ENCODE assay signal across 9 cellular contexts in the genomic region with DNA sequence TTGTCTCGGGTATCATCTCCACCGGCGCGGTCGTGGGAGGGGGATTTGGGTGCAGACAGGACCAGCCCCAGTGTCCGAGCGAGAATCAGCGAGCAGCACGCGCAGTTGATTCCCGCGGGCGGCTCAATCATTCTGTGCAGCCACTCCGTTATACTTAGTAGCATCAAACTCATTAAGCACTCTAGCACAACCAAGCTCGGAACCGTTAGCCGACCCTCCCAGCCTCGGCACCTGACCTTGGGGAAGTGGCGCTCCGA. TPM values are rescaled to one million over a fixed set of nuclear protein-coding genes. Genes with fewer than 3 reads are reported as not detected.
DNase-seq lines count a peak whose midpoint lies in the region; ATAC-seq and TF ChIP-seq lines count a peak whose summit lies in the region.
"Had no signal": no experiment of that assay in that cellular context is flagged by ENCODE, and none has a peak within 500 bp of the region (broad histone marks: within the 10 kb centered on the region; RNA-seq: fewer than 3 reads in every experiment).

No MANE protein-coding gene starts in this region.

- DNase-seq in H7 (no peak), WTC11 (ENCODE audit: low spot score) (no peak), left cardiac atrium (no peak), sciatic nerve (ENCODE audit: low spot score) (no peak), NCI-H1417 treated with DMSO at 0.1 percent for 48 hours (lab: John Stamatoyannopoulos, UW) (no peak), mucosa of gallbladder (ENCODE audit: low spot score) (no peak), NCI-H446 (lab: John Stamatoyannopoulos, UW) (no peak)

- peak overlapping the region; percentile 94 for H3K4me3 Mint-ChIP-seq in WTC11

- peak overlapping the region in 17 of 21 experiments; percentile 44 to 99 (median 97) for H3K27ac ChIP-seq in skin epidermis

- H3K27me3 ChIP-seq in H7 (ENCODE audit: control insufficient read depth, insufficient read depth, low read length) = no peaks in the 10 kb centered on the region

- intact Hi-C loops in left cardiac atrium (cut with DNase I) (loop anchor here (5.0 kb wide), 2 partner anchors 36 to 46 kb away; no protein-coding TSS in a partner anchor), sciatic nerve (cut with DNase I) (loop anchor here (5.0 kb wide), 1 partner anchor 36 kb away; no protein-coding TSS in a partner anchor)

- peaks cover 19% of the 10 kb centered on the region for H3K36me3 Mint-ChIP-seq in WTC11

- peaks cover 49% of the 10 kb centered on the region for H3K4me1 Mint-ChIP-seq in WTC11

- no peaks in the 10 kb centered on the region for H3K27me3 Mint-ChIP-seq in WTC11 (ENCODE audit: low read depth)

- H3K36me3 ChIP-seq in H7 (replicated peaks; ENCODE audit: control insufficient read depth, insufficient read depth, low read length) = peaks cover 4% of the 10 kb centered on the region

- H3K4me3 ChIP-seq in H7 (ENCODE audit: insufficient read depth, low read depth, low read length) = peak overlapping the region; percentile 94
- H3K4me3 ChIP-seq in skin epidermis = peak overlapping the region; percentile 69 to 99 (median 95)

- no peak for TF ChIP-seq CTCF in WTC11 (IDR thresholded peaks at IDR 0.05)

- H3K27ac Mint-ChIP-seq in WTC11 = peak overlapping the region; percentile 74

- CTCF ChIA-PET in WTC11 (lab: Charles Lee) = interaction anchor here (0.8 to 1.8 kb wide), 3 partner anchors 18 to 63 kb away, joined by 3 to 8 read pairs (median 7); a partner anchor contains a TSS

- POLR2A ChIA-PET in WTC11 (lab: Charles Lee) = interaction anchor here (1.1 to 1.5 kb wide), 2 partner anchors 46 to 63 kb away, joined by 3 to 6 read pairs; a partner anchor contains a TSS

- ATAC-seq in WTC11 (no peak), left cardiac atrium (peak; percentile 8 to 36), sciatic nerve (no peak)

- no peaks in the 10 kb centered on the region for H3K9me3 Mint-ChIP-seq in WTC11

TF ChIP-seq in WTC11, 78 proteins besides CTCF, POLR2A, EP300 and RAD21:
- no peak for TF ChIP-seq NR1H2 (CRISPR knock-in tag; IDR thresholded peaks at IDR 0.05)
- TF ChIP-seq TP53 (CRISPR knock-in tag; IDR thresholded peaks at IDR 0.05) = peak; percentile 60; the same call in 1 of the 2 replicates
- no peak for TF ChIP-seq ZNF396 (CRISPR knock-in tag; IDR thresholded peaks at IDR 0.05; ENCODE audit: borderline replicate concordance)
- no peak for TF ChIP-seq JUN (CRISPR knock-in tag; IDR thresholded peaks at IDR 0.05)
- no peak for TF ChIP-seq EMX1 (CRISPR knock-in tag; IDR thresholded peaks at IDR 0.05)

RNA-seq across cellular contexts. Expression of a gene that starts 0.2 kb away (rescaled TPM):
- 47.9 and 49.0 TPM in 2 replicates for total RNA-seq in H7 (2014; rRNA removed; shearing (Covaris generic))
- total RNA-seq in WTC11 (2021) (31.4 to 34.1 TPM (median 33.0 TPM) in 3 replicates), left cardiac atrium (10 to 100 TPM; 10.4 to 10.8 TPM), sciatic nerve (12.8 TPM), mucosa of gallbladder (9.7 TPM)

RNA-seq across cellular contexts. Expression of a gene that starts 0.4 kb away (rescaled TPM):
- 67.2 and 76.0 TPM in 2 replicates for total RNA-seq in H7 (2014; rRNA removed; shearing (Covaris generic))
- total RNA-seq in WTC11 (2021) (63.8 to 83.5 TPM (median 64.5 TPM) in 3 replicates), left cardiac atrium (10 to 100 TPM; 23.7 to 47.8 TPM), sciatic nerve (67.2 TPM), mucosa of gallbladder (61.8 TPM)

RNA-seq across cellular contexts. Expression of a gene that starts 39.2 kb away (rescaled TPM):
- total RNA-seq in H7 (2014; rRNA removed; shearing (Covaris generic)) = 24.3 and 27.2 TPM in 2 replicates
- total RNA-seq in WTC11 (2021) (14.6 to 21.3 TPM (median 20.0 TPM) in 3 replicates), left cardiac atrium (10 to 100 TPM; 21.4 to 28.2 TPM), sciatic nerve (38.7 TPM), mucosa of gallbladder (14.6 TPM)
- total RNA-seq: NCI-H460 had no signal

RNA-seq across cellular contexts. Expression of a gene that starts 52.0 kb away (rescaled TPM):
- total RNA-seq in H7 (2014; rRNA removed; shearing (Covaris generic)) = 49.0 and 70.7 TPM in 2 replicates
- total RNA-seq in WTC11 (2021) (76.8 to 79.3 TPM (median 77.5 TPM) in 3 replicates), left cardiac atrium (10 to 100 TPM; 18.5 to 20.9 TPM), sciatic nerve (32.7 TPM), mucosa of gallbladder (55.0 TPM)

Comparison
In these comparisons a context has a peak if more than half of its experiments do, and no peak if none do; other contexts are left out.
1. ATAC-seq: peak in left cardiac atrium (2 of 2); none in WTC11 (single experiment) and sciatic nerve (single experiment).